Comparison of ENCODE assay signal across 8 cellular contexts in genomic region chr17:7313028-7313889, GRCh38. TPM values are rescaled to one million over a fixed set of nuclear protein-coding genes. Genes with fewer than 3 reads are reported as not detected.
DNase-seq lines count a peak whose midpoint lies in the region; ATAC-seq and TF ChIP-seq lines count a peak whose summit lies in the region.

No MANE protein-coding gene starts in this region.

- no peaks in the 10 kb centered on the region for H3K27me3 Mint-ChIP-seq in CD8-positive, alpha-beta T cell (ENCODE audit: low read depth)
- no peaks in the 10 kb centered on the region for H3K27me3 Mint-ChIP-seq in activated T-helper 2 cell treated with anti-CD3 and anti-CD28 coated beads, Interferon-gamma antibody, Interleukin-2, Interleukin-4, amounts not matched to agents 10 μg/mL and 5 μg/mL and 100 μg/mL, durations not matched to agents 14 hours and 24 hours and 36 hours (ENCODE audit: low read depth)
- H3K27me3 Mint-ChIP-seq in memory B cell: no peaks in the 10 kb centered on the region

- intact Hi-C loops in CD8-positive, alpha-beta T cell (cut with DNase I, micrococcal nuclease): no loop called here
- intact Hi-C loops in activated T-helper 2 cell treated with anti-CD3 and anti-CD28 coated beads, Interferon-gamma antibody, Interleukin-2, Interleukin-4, amounts not matched to agents 10 μg/mL and 5 μg/mL and 100 μg/mL, durations not matched to agents 14 hours and 24 hours and 36 hours (cut with micrococcal nuclease): no loop called here
- intact Hi-C loops in dorsolateral prefrontal cortex (cut with DNase I): loop anchor here in 1 of 2 donors (5.0 kb wide), 1 partner anchor 259 kb away; no protein-coding TSS in a partner anchor

- peaks cover 78% of the 10 kb centered on the region for H3K36me3 Mint-ChIP-seq in CD8-positive, alpha-beta T cell
- H3K36me3 Mint-ChIP-seq in activated T-helper 2 cell treated with anti-CD3 and anti-CD28 coated beads, Interferon-gamma antibody, Interleukin-2, Interleukin-4, amounts not matched to agents 10 μg/mL and 5 μg/mL and 100 μg/mL, durations not matched to agents 14 hours and 24 hours and 36 hours (ENCODE audit: low read depth): peaks cover 78% of the 10 kb centered on the region
- peaks cover 40% of the 10 kb centered on the region for H3K36me3 Mint-ChIP-seq in memory B cell

- CTCF ChIA-PET in CD8-positive, alpha-beta T cell (lab: Charles Lee): interaction anchor here (1.1 to 4.3 kb wide), 10 partner anchors 9 to 267 kb away, joined by 3 to 28 read pairs (median 4); partner anchors contain the start of genes NEURL4, SLC2A4 and TMEM95

- no peaks in the 10 kb centered on the region for H3K9me3 Mint-ChIP-seq in CD8-positive, alpha-beta T cell
- no peaks in the 10 kb centered on the region for H3K9me3 Mint-ChIP-seq in activated T-helper 2 cell treated with anti-CD3 and anti-CD28 coated beads, Interferon-gamma antibody, Interleukin-2, Interleukin-4, amounts not matched to agents 10 μg/mL and 5 μg/mL and 100 μg/mL, durations not matched to agents 14 hours and 24 hours and 36 hours
- H3K9me3 Mint-ChIP-seq in memory B cell: no peaks in the 10 kb centered on the region

- H3K9me3 ChIP-seq in CD8-positive, alpha-beta T cell (ENCODE audit: low read length): no peaks in the 10 kb centered on the region

- peak overlapping the region; percentile 47 for H3K4me3 Mint-ChIP-seq in CD8-positive, alpha-beta T cell
- H3K4me3 Mint-ChIP-seq in activated T-helper 2 cell treated with anti-CD3 and anti-CD28 coated beads, Interferon-gamma antibody, Interleukin-2, Interleukin-4, amounts not matched to agents 10 μg/mL and 5 μg/mL and 100 μg/mL, durations not matched to agents 14 hours and 24 hours and 36 hours (ENCODE audit: low read depth): peak overlapping the region; percentile 81
- peak overlapping the region; percentile 55 for H3K4me3 Mint-ChIP-seq in memory B cell

- peaks cover 57% of the 10 kb centered on the region for H3K36me3 ChIP-seq in CD8-positive, alpha-beta T cell (ENCODE audit: insufficient read depth, low read length)

- peaks cover 65% of the 10 kb centered on the region for H3K4me1 Mint-ChIP-seq in CD8-positive, alpha-beta T cell (ENCODE audit: low read depth)
- peaks cover 51% of the 10 kb centered on the region for H3K4me1 Mint-ChIP-seq in activated T-helper 2 cell treated with anti-CD3 and anti-CD28 coated beads, Interferon-gamma antibody, Interleukin-2, Interleukin-4, amounts not matched to agents 10 μg/mL and 5 μg/mL and 100 μg/mL, durations not matched to agents 14 hours and 24 hours and 36 hours (ENCODE audit: low read depth)
- H3K4me1 Mint-ChIP-seq in memory B cell: peaks cover 47% of the 10 kb centered on the region

- peak overlapping the region; percentile 89 for H3K27ac Mint-ChIP-seq in CD8-positive, alpha-beta T cell
- peak overlapping the region; percentile 59 for H3K27ac Mint-ChIP-seq in activated T-helper 2 cell treated with anti-CD3 and anti-CD28 coated beads, Interferon-gamma antibody, Interleukin-2, Interleukin-4, amounts not matched to agents 10 μg/mL and 5 μg/mL and 100 μg/mL, durations not matched to agents 14 hours and 24 hours and 36 hours
- peak overlapping the region; percentile 98 for H3K27ac Mint-ChIP-seq in memory B cell

- peaks cover 60% of the 10 kb centered on the region for H3K4me1 ChIP-seq in CD8-positive, alpha-beta T cell (ENCODE audit: insufficient read depth, low read length)

- H3K4me3 ChIP-seq in CD8-positive, alpha-beta T cell (ENCODE audit: low read depth, low read length): no peak overlapping the region
- peak overlapping the region in 8 of 59 donors; percentile 80 to 97 (median 90) for H3K4me3 ChIP-seq in dorsolateral prefrontal cortex

- POLR2A ChIA-PET in CD8-positive, alpha-beta T cell (lab: Charles Lee): interaction anchor here (0.8 to 4.1 kb wide), 9 partner anchors 16 to 245 kb away, joined by 3 to 22 read pairs (median 5); partner anchors contain the start of genes ACAP1, GABARAP, NEURL4 and POLR2A

- no peak for TF ChIP-seq CTCF in CD8-positive, alpha-beta T cell (IDR thresholded peaks at IDR 0.05)
- peak in 4 of 56 donors; percentile 9 to 25 (median 14) for TF ChIP-seq CTCF in dorsolateral prefrontal cortex (IDR thresholded peaks at IDR 0.05 in 54 of 56, conservative IDR thresholded peaks at IDR 0.05 in 2 of 56; ENCODE audit: low read depth in 1 of 56, partially characterized antibody in 56 of 56)

- no peak for DNase-seq in CD8-positive, alpha-beta T cell
- DNase-seq in HT-29 (ENCODE audit: low spot score) (peak; percentile 17), memory B cell (ENCODE audit: low spot score in 2 of 2) (no peak), activated gamma-delta T cell treated with Interleukin-2 at 50 U/mL for 16 hours (no peak), nucleus accumbens (lab: John Stamatoyannopoulos, UW) (no peak), dorsolateral prefrontal cortex (no peak), HuH-7 (ENCODE audit: low spot score) (no peak)
- no peak for DNase-seq in activated T-helper 2 cell treated with anti-CD3 and anti-CD28 coated beads, Interferon-gamma antibody, Interleukin-2, Interleukin-4, amounts not matched to agents 10 μg/mL and 5 μg/mL and 100 μg/mL, durations not matched to agents 14 hours and 24 hours and 36 hours (ENCODE audit: low spot score)

- ATAC-seq in CD8-positive, alpha-beta T cell: no peak
- ATAC-seq in memory B cell (ENCODE audit: low read depth): no peak

- H3K27ac ChIP-seq in CD8-positive, alpha-beta T cell (ENCODE audit: low read depth, low read length): no peak overlapping the region
- peak overlapping the region in 2 of 59 donors; percentile 13 to 20 for H3K27ac ChIP-seq in dorsolateral prefrontal cortex

- no peaks in the 10 kb centered on the region for H3K27me3 ChIP-seq in CD8-positive, alpha-beta T cell (ENCODE audit: insufficient read depth, low read length)
- no peaks in the 10 kb centered on the region for H3K27me3 ChIP-seq in dorsolateral prefrontal cortex

RNA-seq across cellular contexts. Expression of gene GPS2, which starts 1.9 kb away (rescaled TPM):
- 100 to 1,000 TPM; 128 to 132 TPM for total RNA-seq in CD8-positive, alpha-beta T cell
- total RNA-seq in HT-29 (2014; rRNA removed; shearing (Covaris generic)): 45.7 and 49.0 TPM in 2 replicates
- 57.6 and 64.9 TPM in 2 replicates for total RNA-seq in activated T-helper 2 cell treated with anti-CD3 and anti-CD28 coated beads, Interferon-gamma antibody, Interleukin-2, Interleukin-4, amounts not matched to agents 10 μg/mL and 5 μg/mL and 100 μg/mL, durations not matched to agents 14 hours and 24 hours and 36 hours
- 10 to 100 TPM; 46.2 to 97.3 (median 64.4) TPM for total RNA-seq in dorsolateral prefrontal cortex

RNA-seq across cellular contexts. Expression of gene EIF5A, which starts 5.8 kb away (rescaled TPM):
- total RNA-seq in CD8-positive, alpha-beta T cell: 100 to 1,000 TPM; 581 to 613 TPM
- 915 and 962 TPM in 2 replicates for total RNA-seq in HT-29 (2014; rRNA removed; shearing (Covaris generic))
- total RNA-seq in activated T-helper 2 cell treated with anti-CD3 and anti-CD28 coated beads, Interferon-gamma antibody, Interleukin-2, Interleukin-4, amounts not matched to agents 10 μg/mL and 5 μg/mL and 100 μg/mL, durations not matched to agents 14 hours and 24 hours and 36 hours: 1,189 and 1,199 TPM in 2 replicates
- total RNA-seq in dorsolateral prefrontal cortex: 100 to 1,000 TPM; 117 to 216 (median 169) TPM

RNA-seq across cellular contexts. Expression of gene NEURL4, which starts 15.9 kb away (rescaled TPM):
- total RNA-seq in CD8-positive, alpha-beta T cell: 10 to 100 TPM; 29.1 to 32.2 TPM
- total RNA-seq in HT-29 (2014; rRNA removed; shearing (Covaris generic)): 18.0 and 21.1 TPM in 2 replicates
- total RNA-seq in activated T-helper 2 cell treated with anti-CD3 and anti-CD28 coated beads, Interferon-gamma antibody, Interleukin-2, Interleukin-4, amounts not matched to agents 10 μg/mL and 5 μg/mL and 100 μg/mL, durations not matched to agents 14 hours and 24 hours and 36 hours: 45.7 and 47.7 TPM in 2 replicates
- total RNA-seq in dorsolateral prefrontal cortex: 100 to 1,000 TPM in 2 of 120 experiments, 10 to 100 TPM in 118; 47.2 to 111 (median 71.9) TPM

RNA-seq across cellular contexts. Expression of gene YBX2, which starts 18.8 kb away (rescaled TPM):
- not detected for total RNA-seq in CD8-positive, alpha-beta T cell
- total RNA-seq in HT-29 (2014; rRNA removed; shearing (Covaris generic)): 16.3 and 19.4 TPM in 2 replicates
- total RNA-seq in activated T-helper 2 cell treated with anti-CD3 and anti-CD28 coated beads, Interferon-gamma antibody, Interleukin-2, Interleukin-4, amounts not matched to agents 10 μg/mL and 5 μg/mL and 100 μg/mL, durations not matched to agents 14 hours and 24 hours and 36 hours: 0.43 and 0.51 TPM in 2 replicates
- total RNA-seq in dorsolateral prefrontal cortex: 1 to 10 TPM in 115 of 120 experiments, under 1 TPM in 5; 0.63 to 7.8 (median 2.5) TPM

RNA-seq across cellular contexts. Expression of gene ACAP1, which starts 23.1 kb away (rescaled TPM):
- 100 to 1,000 TPM; 432 to 451 TPM for total RNA-seq in CD8-positive, alpha-beta T cell
- total RNA-seq in HT-29 (2014; rRNA removed; shearing (Covaris generic)): 0.08 TPM in 1 of 2 replicates, not detected in the other
- total RNA-seq in activated T-helper 2 cell treated with anti-CD3 and anti-CD28 coated beads, Interferon-gamma antibody, Interleukin-2, Interleukin-4, amounts not matched to agents 10 μg/mL and 5 μg/mL and 100 μg/mL, durations not matched to agents 14 hours and 24 hours and 36 hours: 361 and 382 TPM in 2 replicates
- total RNA-seq in dorsolateral prefrontal cortex: 10 to 100 TPM in 28 of 120 experiments, 1 to 10 TPM in 91, under 1 TPM in 1; 0.83 to 23.0 (median 7.2) TPM
